ENCODE assay signal across 10 cellular contexts in genomic region chr14:100405752-100406455, GRCh38. TPM values are rescaled to one million over a fixed set of nuclear protein-coding genes. Genes with fewer than 3 reads are reported as not detected.
DNase-seq lines count a peak whose midpoint lies in the region; ATAC-seq and TF ChIP-seq lines count a peak whose summit lies in the region.
"Had no signal": no experiment of that assay in that cellular context is flagged by ENCODE, and none has a peak within 500 bp of the region (broad histone marks: within the 10 kb centered on the region; RNA-seq: fewer than 3 reads in every experiment).

No MANE protein-coding gene starts in this region.

- 62 to 82% methylated on average over 2 to 11 of the region's 12 CpGs for WGBS in transverse colon (ENCODE audit: low coverage in 1 of 2), 2 donors

- no peaks in the 10 kb centered on the region for H3K9me3 Mint-ChIP-seq in activated naive CD8-positive, alpha-beta T cell (ENCODE audit: low read depth)
- no peaks in the 10 kb centered on the region for H3K9me3 Mint-ChIP-seq in activated naive CD8-positive, alpha-beta T cell treated with anti-CD3 and anti-CD28 coated beads for 36 hours
- no peaks in the 10 kb centered on the region for H3K9me3 Mint-ChIP-seq in immature natural killer cell

- BruUV-seq in Panc1 (replicated peaks; lab: Mats Ljungman, UMichigan): no TSS peak

- H3K9me3 ChIP-seq in Panc1 (ENCODE audit: control insufficient read depth, insufficient read depth, low read depth, low read length) (no peaks in the 10 kb centered on the region), transverse colon (no peaks in the 10 kb centered on the region)
- H3K9me3 ChIP-seq: vagina had no signal

- POLR2A ChIA-PET in Panc1 (lab: Charles Lee): no interaction called here

- peak overlapping the region; percentile 80 for H3K27ac Mint-ChIP-seq in activated naive CD8-positive, alpha-beta T cell
- no peak overlapping the region for H3K27ac Mint-ChIP-seq in activated naive CD8-positive, alpha-beta T cell treated with anti-CD3 and anti-CD28 coated beads for 36 hours
- H3K27ac Mint-ChIP-seq in immature natural killer cell: peak overlapping the region; percentile 83 to 96 (median 93)

- H3K4me1 ChIP-seq in Panc1 (ENCODE audit: control insufficient read depth, insufficient read depth, low read length) (peaks cover 29% of the 10 kb centered on the region), transverse colon (peaks cover 5 to 52% (median 31%) of the 10 kb centered on the region in 4 donors)

- TF ChIP-seq CTCF in Panc1 (IDR thresholded peaks at IDR 0.05) (no peak), transverse colon (IDR thresholded peaks at IDR 0.05) (no peak)

- TF ChIP-seq EP300 in transverse colon (IDR thresholded peaks at IDR 0.05; ENCODE audit: low read depth): no peak

- peaks cover 42% of the 10 kb centered on the region for H3K4me1 Mint-ChIP-seq in activated naive CD8-positive, alpha-beta T cell (ENCODE audit: low read depth)
- peaks cover 38% of the 10 kb centered on the region for H3K4me1 Mint-ChIP-seq in activated naive CD8-positive, alpha-beta T cell treated with anti-CD3 and anti-CD28 coated beads for 36 hours
- peaks cover 70 to 71% of the 10 kb centered on the region in 2 donors for H3K4me1 Mint-ChIP-seq in immature natural killer cell

- H3K27me3 ChIP-seq in Panc1 (ENCODE audit: control insufficient read depth, insufficient read depth, low read length) (no peaks in the 10 kb centered on the region), transverse colon (no peaks in the 10 kb centered on the region)
- H3K27me3 ChIP-seq: vagina had no signal

- no peak for TF ChIP-seq POLR2A in transverse colon (IDR thresholded peaks at IDR 0.05)

- no peaks in the 10 kb centered on the region for H3K27me3 Mint-ChIP-seq in activated naive CD8-positive, alpha-beta T cell
- H3K27me3 Mint-ChIP-seq in activated naive CD8-positive, alpha-beta T cell treated with anti-CD3 and anti-CD28 coated beads for 36 hours: no peaks in the 10 kb centered on the region
- H3K27me3 Mint-ChIP-seq in immature natural killer cell (ENCODE audit: low read depth in 3 of 3): peaks cover 0 to 3% (median 2%) of the 10 kb centered on the region in 3 donors

- DNase-seq in activated naive CD8-positive, alpha-beta T cell treated with anti-CD3 and anti-CD28 coated beads for 36 hours: no peak
- no peak for DNase-seq in Panc1 (ENCODE audit: low read depth, low spot score)
- no peak for DNase-seq in immature natural killer cell
- DNase-seq in transverse colon: no peak
- no peak for DNase-seq in NK-92 (lab: John Stamatoyannopoulos, UW; ENCODE audit: unreplicated experiment)
- DNase-seq in HPDE6-E6E7 (ENCODE audit: extremely low spot score): no peak
- DNase-seq: NCI-H2227 treated with DMSO at 0.1 percent for 48 hours had no signal

- no peak overlapping the region for H3K4me3 ChIP-seq in Panc1 (ENCODE audit: low read depth in 2 of 2, low read length in 2 of 2)
- H3K4me3 ChIP-seq in transverse colon: no peak overlapping the region
- H3K4me3 ChIP-seq: vagina had no signal

- intact Hi-C loops in Panc1 (cut with micrococcal nuclease; ENCODE audit: unreplicated experiment): no loop called here
- intact Hi-C loops in transverse colon (cut with DNase I; ENCODE audit: low total_unique reads): no loop called here

- ATAC-seq in Panc1 (no peak), HG02938 (IDR thresholded peaks at IDR 0.05; ENCODE audit: unreplicated experiment) (no peak)

- H3K36me3 ChIP-seq in Panc1 (ENCODE audit: control insufficient read depth, insufficient read depth, low read length) (no peaks in the 10 kb centered on the region), transverse colon (no peaks in the 10 kb centered on the region)
- H3K36me3 ChIP-seq: vagina had no signal

- H3K36me3 Mint-ChIP-seq in activated naive CD8-positive, alpha-beta T cell: peaks cover 5% of the 10 kb centered on the region
- H3K36me3 Mint-ChIP-seq in activated naive CD8-positive, alpha-beta T cell treated with anti-CD3 and anti-CD28 coated beads for 36 hours: peaks cover 1% of the 10 kb centered on the region
- H3K36me3 Mint-ChIP-seq in immature natural killer cell: peaks cover 0 to 3% (median 0%) of the 10 kb centered on the region in 3 donors

- in situ Hi-C loops in Panc1 (cut with HindIII; ENCODE audit: low pct_unique_long_range_greater_than_20kb, low sequenced_read_pairs): no loop called here
- in situ Hi-C loops in transverse colon (cut with MboI; ENCODE audit: low pct_ligation_motif_present in 1 of 4, low pct_unique_long_range_greater_than_20kb in 1 of 4, low sequenced_read_pairs in 3 of 4): no loop called here

- CTCF ChIA-PET in Panc1 (lab: Charles Lee): no interaction called here

- no peak overlapping the region for H3K4me3 Mint-ChIP-seq in activated naive CD8-positive, alpha-beta T cell
- H3K4me3 Mint-ChIP-seq in activated naive CD8-positive, alpha-beta T cell treated with anti-CD3 and anti-CD28 coated beads for 36 hours: no peak overlapping the region
- H3K4me3 Mint-ChIP-seq in immature natural killer cell: peak overlapping the region; percentile 68 to 82 (median 71)

- H3K27ac ChIP-seq in Panc1 (ENCODE audit: low read length) (peak overlapping the region; percentile 7; the same call in 1 of the 2 replicates), transverse colon (peak overlapping the region; percentile 71 to 80 (median 76))
- H3K27ac ChIP-seq: vagina had no signal

RNA-seq across cellular contexts. Expression of gene WDR25, which starts 29.6 kb away (rescaled TPM):
- total RNA-seq in activated naive CD8-positive, alpha-beta T cell treated with anti-CD3 and anti-CD28 coated beads for 36 hours: 1 to 10 TPM; 7.9 to 9.0 TPM
- total RNA-seq in Panc1 (2021; ENCODE audit: unreplicated experiment) (4.1 TPM), transverse colon (10 to 100 TPM in 3 of 4 donors, 1 to 10 TPM in 1; 3.4 to 11.2 (median 10.7) TPM)
- 8.6 TPM for polyA plus RNA-seq in Panc1 (2012; ENCODE audit: insufficient read length)
- 10 to 100 TPM in 2 of 3 donors, 1 to 10 TPM in 1; 8.1 to 13.8 (median 12.1) TPM for polyA plus RNA-seq in immature natural killer cell

Comparison
In these comparisons a context has a peak if more than half of its experiments do, and no peak if none do; other contexts are left out.
1. H3K4me3 Mint-ChIP-seq: peak in immature natural killer cell (5 of 5); none in activated naive CD8-positive, alpha-beta T cell (single experiment) and activated naive CD8-positive, alpha-beta T cell treated with anti-CD3 and anti-CD28 coated beads for 36 hours (single experiment).